ENCODE assay signal across 1 cellular context in genomic region chr10:48249004-48249762, GRCh38.
TF ChIP-seq lines count a peak whose summit lies in the region.

No MANE protein-coding gene starts in this region.

TF ChIP-seq in K562, 482 proteins besides CTCF, POLR2A, EP300 and RAD21:
- no peak for TF ChIP-seq TCF7 (IDR thresholded peaks at IDR 0.05; ENCODE audit: borderline replicate concordance)
- no peak for TF ChIP-seq PCBP2 (IDR thresholded peaks at IDR 0.05; ENCODE audit: low read depth, low read length, poor library complexity, severe bottlenecking)
- TF ChIP-seq, protein P1, sequence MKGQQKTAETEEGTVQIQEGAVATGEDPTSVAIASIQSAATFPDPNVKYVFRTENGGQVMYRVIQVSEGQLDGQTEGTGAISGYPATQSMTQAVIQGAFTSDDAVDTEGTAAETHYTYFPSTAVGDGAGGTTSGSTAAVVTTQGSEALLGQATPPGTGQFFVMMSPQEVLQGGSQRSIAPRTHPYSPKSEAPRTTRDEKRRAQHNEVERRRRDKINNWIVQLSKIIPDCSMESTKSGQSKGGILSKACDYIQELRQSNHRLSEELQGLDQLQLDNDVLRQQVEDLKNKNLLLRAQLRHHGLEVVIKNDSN (CRISPR knock-in tag; IDR thresholded peaks at IDR 0.05), result no peak
- no peak for TF ChIP-seq ZNF75A (CRISPR knock-in tag; IDR thresholded peaks at IDR 0.05)
- TF ChIP-seq, protein P2, sequence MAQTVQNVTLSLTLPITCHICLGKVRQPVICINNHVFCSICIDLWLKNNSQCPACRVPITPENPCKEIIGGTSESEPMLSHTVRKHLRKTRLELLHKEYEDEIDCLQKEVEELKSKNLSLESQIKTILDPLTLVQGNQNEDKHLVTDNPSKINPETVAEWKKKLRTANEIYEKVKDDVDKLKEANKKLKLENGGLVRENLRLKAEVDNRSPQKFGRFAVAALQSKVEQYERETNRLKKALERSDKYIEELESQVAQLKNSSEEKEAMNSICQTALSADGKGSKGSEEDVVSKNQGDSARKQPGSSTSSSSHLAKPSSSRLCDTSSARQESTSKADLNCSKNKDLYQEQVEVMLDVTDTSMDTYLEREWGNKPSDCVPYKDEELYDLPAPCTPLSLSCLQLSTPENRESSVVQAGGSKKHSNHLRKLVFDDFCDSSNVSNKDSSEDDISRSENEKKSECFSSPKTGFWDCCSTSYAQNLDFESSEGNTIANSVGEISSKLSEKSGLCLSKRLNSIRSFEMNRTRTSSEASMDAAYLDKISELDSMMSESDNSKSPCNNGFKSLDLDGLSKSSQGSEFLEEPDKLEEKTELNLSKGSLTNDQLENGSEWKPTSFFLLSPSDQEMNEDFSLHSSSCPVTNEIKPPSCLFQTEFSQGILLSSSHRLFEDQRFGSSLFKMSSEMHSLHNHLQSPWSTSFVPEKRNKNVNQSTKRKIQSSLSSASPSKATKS (CRISPR knock-in tag; IDR thresholded peaks at IDR 0.05), result no peak
- no peak for TF ChIP-seq KLF6 (CRISPR knock-in tag; IDR thresholded peaks at IDR 0.05; ENCODE audit: borderline replicate concordance)
- TF ChIP-seq SMAD1 (IDR thresholded peaks at IDR 0.05; ENCODE audit: low read depth, low read length, partially characterized antibody), result no peak
- TF ChIP-seq, protein P3, sequence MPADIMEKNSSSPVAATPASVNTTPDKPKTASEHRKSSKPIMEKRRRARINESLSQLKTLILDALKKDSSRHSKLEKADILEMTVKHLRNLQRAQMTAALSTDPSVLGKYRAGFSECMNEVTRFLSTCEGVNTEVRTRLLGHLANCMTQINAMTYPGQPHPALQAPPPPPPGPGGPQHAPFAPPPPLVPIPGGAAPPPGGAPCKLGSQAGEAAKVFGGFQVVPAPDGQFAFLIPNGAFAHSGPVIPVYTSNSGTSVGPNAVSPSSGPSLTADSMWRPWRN (IDR thresholded peaks at IDR 0.05; ENCODE audit: low read depth), result no peak
- TF ChIP-seq ZNF354B (CRISPR knock-in tag; IDR thresholded peaks at IDR 0.05), result no peak
- no peak for TF ChIP-seq FIP1L1 (IDR thresholded peaks at IDR 0.05; ENCODE audit: low read depth, low read length, poor library complexity, severe bottlenecking)
- no peak for TF ChIP-seq SMC3 (conservative IDR thresholded peaks at IDR 0.05; ENCODE audit: insufficient read depth, low read depth, low read length)
- TF ChIP-seq, protein P4, sequence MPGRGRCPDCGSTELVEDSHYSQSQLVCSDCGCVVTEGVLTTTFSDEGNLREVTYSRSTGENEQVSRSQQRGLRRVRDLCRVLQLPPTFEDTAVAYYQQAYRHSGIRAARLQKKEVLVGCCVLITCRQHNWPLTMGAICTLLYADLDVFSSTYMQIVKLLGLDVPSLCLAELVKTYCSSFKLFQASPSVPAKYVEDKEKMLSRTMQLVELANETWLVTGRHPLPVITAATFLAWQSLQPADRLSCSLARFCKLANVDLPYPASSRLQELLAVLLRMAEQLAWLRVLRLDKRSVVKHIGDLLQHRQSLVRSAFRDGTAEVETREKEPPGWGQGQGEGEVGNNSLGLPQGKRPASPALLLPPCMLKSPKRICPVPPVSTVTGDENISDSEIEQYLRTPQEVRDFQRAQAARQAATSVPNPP (IDR thresholded peaks at IDR 0.05; ENCODE audit: borderline replicate concordance, insufficient read depth, insufficient read length), result no peak
- TF ChIP-seq RBBP5 (IDR thresholded peaks at IDR 0.05; ENCODE audit: borderline replicate concordance, insufficient read depth, low read length, poor library complexity, severe bottlenecking), result no peak
- no peak for TF ChIP-seq ZNF561 (CRISPR knock-in tag; conservative IDR thresholded peaks at IDR 0.05)
- TF ChIP-seq, protein P5, sequence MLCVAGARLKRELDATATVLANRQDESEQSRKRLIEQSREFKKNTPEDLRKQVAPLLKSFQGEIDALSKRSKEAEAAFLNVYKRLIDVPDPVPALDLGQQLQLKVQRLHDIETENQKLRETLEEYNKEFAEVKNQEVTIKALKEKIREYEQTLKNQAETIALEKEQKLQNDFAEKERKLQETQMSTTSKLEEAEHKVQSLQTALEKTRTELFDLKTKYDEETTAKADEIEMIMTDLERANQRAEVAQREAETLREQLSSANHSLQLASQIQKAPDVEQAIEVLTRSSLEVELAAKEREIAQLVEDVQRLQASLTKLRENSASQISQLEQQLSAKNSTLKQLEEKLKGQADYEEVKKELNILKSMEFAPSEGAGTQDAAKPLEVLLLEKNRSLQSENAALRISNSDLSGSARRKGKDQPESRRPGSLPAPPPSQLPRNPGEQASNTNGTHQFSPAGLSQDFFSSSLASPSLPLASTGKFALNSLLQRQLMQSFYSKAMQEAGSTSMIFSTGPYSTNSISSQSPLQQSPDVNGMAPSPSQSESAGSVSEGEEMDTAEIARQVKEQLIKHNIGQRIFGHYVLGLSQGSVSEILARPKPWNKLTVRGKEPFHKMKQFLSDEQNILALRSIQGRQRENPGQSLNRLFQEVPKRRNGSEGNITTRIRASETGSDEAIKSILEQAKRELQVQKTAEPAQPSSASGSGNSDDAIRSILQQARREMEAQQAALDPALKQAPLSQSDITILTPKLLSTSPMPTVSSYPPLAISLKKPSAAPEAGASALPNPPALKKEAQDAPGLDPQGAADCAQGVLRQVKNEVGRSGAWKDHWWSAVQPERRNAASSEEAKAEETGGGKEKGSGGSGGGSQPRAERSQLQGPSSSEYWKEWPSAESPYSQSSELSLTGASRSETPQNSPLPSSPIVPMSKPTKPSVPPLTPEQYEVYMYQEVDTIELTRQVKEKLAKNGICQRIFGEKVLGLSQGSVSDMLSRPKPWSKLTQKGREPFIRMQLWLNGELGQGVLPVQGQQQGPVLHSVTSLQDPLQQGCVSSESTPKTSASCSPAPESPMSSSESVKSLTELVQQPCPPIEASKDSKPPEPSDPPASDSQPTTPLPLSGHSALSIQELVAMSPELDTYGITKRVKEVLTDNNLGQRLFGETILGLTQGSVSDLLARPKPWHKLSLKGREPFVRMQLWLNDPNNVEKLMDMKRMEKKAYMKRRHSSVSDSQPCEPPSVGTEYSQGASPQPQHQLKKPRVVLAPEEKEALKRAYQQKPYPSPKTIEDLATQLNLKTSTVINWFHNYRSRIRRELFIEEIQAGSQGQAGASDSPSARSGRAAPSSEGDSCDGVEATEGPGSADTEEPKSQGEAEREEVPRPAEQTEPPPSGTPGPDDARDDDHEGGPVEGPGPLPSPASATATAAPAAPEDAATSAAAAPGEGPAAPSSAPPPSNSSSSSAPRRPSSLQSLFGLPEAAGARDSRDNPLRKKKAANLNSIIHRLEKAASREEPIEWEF (CRISPR knock-in tag; IDR thresholded peaks at IDR 0.05), result no peak
- TF ChIP-seq ZNF436 (CRISPR knock-in tag; IDR thresholded peaks at IDR 0.05), result no peak
- TF ChIP-seq EGR1 (conservative IDR thresholded peaks at IDR 0.05), result no peak
- no peak for TF ChIP-seq ZFP30 (CRISPR knock-in tag; IDR thresholded peaks at IDR 0.05; ENCODE audit: borderline replicate concordance)
- TF ChIP-seq NFE2 (IDR thresholded peaks at IDR 0.05; ENCODE audit: low read depth), result no peak
TF ChIP-seq in K562: peak in this region for 0.
